11 cellular contexts compared by ENCODE assay signal in the genomic region with DNA sequence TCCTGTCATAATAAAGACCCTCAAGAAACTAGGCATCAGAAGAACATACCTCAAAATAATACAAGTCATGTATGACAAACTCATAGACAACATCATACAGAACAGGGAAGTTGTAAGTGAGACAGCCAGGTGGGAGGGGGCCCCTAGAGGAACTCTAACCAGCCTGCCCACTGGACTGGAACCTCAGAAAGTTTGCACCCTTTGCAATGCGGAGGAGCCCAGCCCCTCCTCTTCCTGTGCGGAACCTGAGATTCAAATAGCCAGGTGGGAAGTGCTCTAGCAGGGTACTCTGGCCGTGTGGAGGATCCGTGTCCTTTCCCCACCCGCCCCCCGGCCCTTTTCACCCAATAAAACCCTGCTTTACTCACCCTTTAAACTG.
DNase-seq lines count a peak whose midpoint lies in the region; ATAC-seq lines count a peak whose summit lies in the region.
"Had no signal": no experiment of that assay in that cellular context is flagged by ENCODE, and none has a peak within 500 bp of the region (broad histone marks: within the 10 kb centered on the region; RNA-seq: fewer than 3 reads in every experiment).

No MANE protein-coding gene starts in this region.

- H3K4me3 ChIP-seq in GM08714 (ENCODE audit: low read length) (peak overlapping the region; percentile 75), H7 (ENCODE audit: insufficient read depth, low read depth, low read length) (no peak overlapping the region; the same call in 1 of the 2 replicates)

- H3K27me3 Mint-ChIP-seq in activated CD4-positive, alpha-beta memory T cell treated with anti-CD3 and anti-CD28 coated beads, Interleukin-2, amount 10 ng/mL, durations not matched to agents 7 days and 5 days: no peaks in the 10 kb centered on the region
- H3K27me3 Mint-ChIP-seq: activated naive CD8-positive, alpha-beta T cell had no signal

- H3K27ac Mint-ChIP-seq in activated CD4-positive, alpha-beta memory T cell treated with anti-CD3 and anti-CD28 coated beads, Interleukin-2, amount 10 ng/mL, durations not matched to agents 7 days and 5 days: no peak overlapping the region
- H3K27ac Mint-ChIP-seq: activated naive CD8-positive, alpha-beta T cell; HFFc6 had no signal

- peak; percentile 6 for DNase-seq in GM19240 (ENCODE audit: insufficient read length, low spot score)
- DNase-seq in NAMALWA (ENCODE audit: low spot score): peak; percentile 91
- DNase-seq in HuH-7 (ENCODE audit: low spot score): no peak
- no peak for DNase-seq in NCI-H774 (lab: John Stamatoyannopoulos, UW)
- DNase-seq in H7: no peak
- DNase-seq in activated CD4-positive, alpha-beta memory T cell treated with anti-CD3 and anti-CD28 coated beads, Interleukin-2, amount 10 ng/mL, durations not matched to agents 7 days and 5 days: no peak
- DNase-seq: HFFc6, left cardiac atrium had no signal

- POLR2A ChIA-PET in activated CD4-positive, alpha-beta memory T cell treated with anti-CD3 and anti-CD28 coated beads, Interleukin-2, amount 10 ng/mL, durations not matched to agents 7 days and 5 days (lab: Charles Lee): no interaction called here

- H3K36me3 ChIP-seq in H7 (replicated peaks; ENCODE audit: control insufficient read depth, insufficient read depth, low read length): no peaks in the 10 kb centered on the region

- peaks cover 22% of the 10 kb centered on the region for H3K9me3 Mint-ChIP-seq in activated CD4-positive, alpha-beta memory T cell treated with anti-CD3 and anti-CD28 coated beads, Interleukin-2, amount 10 ng/mL, durations not matched to agents 7 days and 5 days
- H3K9me3 Mint-ChIP-seq: HFFc6 had no signal

- peaks cover 20% of the 10 kb centered on the region for H3K36me3 Mint-ChIP-seq in activated CD4-positive, alpha-beta memory T cell treated with anti-CD3 and anti-CD28 coated beads, Interleukin-2, amount 10 ng/mL, durations not matched to agents 7 days and 5 days (ENCODE audit: low read depth)

- CTCF ChIA-PET in activated CD4-positive, alpha-beta memory T cell treated with anti-CD3 and anti-CD28 coated beads, Interleukin-2, amount 10 ng/mL, durations not matched to agents 7 days and 5 days (lab: Charles Lee): no interaction called here

- H3K4me1 Mint-ChIP-seq in activated CD4-positive, alpha-beta memory T cell treated with anti-CD3 and anti-CD28 coated beads, Interleukin-2, amount 10 ng/mL, durations not matched to agents 7 days and 5 days: peaks cover 8% of the 10 kb centered on the region

- no peaks in the 10 kb centered on the region for H3K27me3 ChIP-seq in H7 (ENCODE audit: control insufficient read depth, insufficient read depth, low read length)

- peak; percentile 94 for ATAC-seq in HG02852 (IDR thresholded peaks at IDR 0.05; ENCODE audit: unreplicated experiment)
- ATAC-seq: left cardiac atrium had no signal

- no peak overlapping the region for H3K4me3 Mint-ChIP-seq in activated CD4-positive, alpha-beta memory T cell treated with anti-CD3 and anti-CD28 coated beads, Interleukin-2, amount 10 ng/mL, durations not matched to agents 7 days and 5 days
- H3K4me3 Mint-ChIP-seq: activated naive CD8-positive, alpha-beta T cell; HFFc6 had no signal

Comparison
In these comparisons a context has a peak if more than half of its experiments do, and no peak if none do; other contexts are left out.
1. DNase-seq: peak in GM19240 (single experiment) and NAMALWA (single experiment); none in HuH-7 (single experiment), NCI-H774 (single experiment), H7 (single experiment) and activated CD4-positive, alpha-beta memory T cell treated with anti-CD3 and anti-CD28 coated beads, Interleukin-2, amount 10 ng/mL, durations not matched to agents 7 days and 5 days (single experiment).